Comparison of ENCODE assay signal across 28 cellular contexts in genomic region chr21:44933938-44934260, GRCh38. TPM values are rescaled to one million over a fixed set of nuclear protein-coding genes. Genes with fewer than 3 reads are reported as not detected.
DNase-seq lines count a peak whose midpoint lies in the region; ATAC-seq, FAIRE-seq and TF ChIP-seq lines count a peak whose summit lies in the region.
"Had no signal": no experiment of that assay in that cellular context is flagged by ENCODE, and none has a peak within 500 bp of the region (broad histone marks: within the 10 kb centered on the region; RNA-seq: fewer than 3 reads in every experiment).

No MANE protein-coding gene starts in this region.

- H3K36me3 ChIP-seq in right atrium auricular region (no peaks in the 10 kb centered on the region), Karpas-422 (ENCODE audit: insufficient read depth, low read length) (no peaks in the 10 kb centered on the region), kidney (ENCODE audit: control insufficient read depth in 1 of 2, insufficient read depth in 2 of 2, low read length in 2 of 2) (no peaks in the 10 kb centered on the region), spleen (peaks cover 0 to 15% (median 0%) of the 10 kb centered on the region in 6 donors), WERI-Rb-1 (peaks cover 8% of the 10 kb centered on the region; the same call in 1 of the 2 replicates)

- H3K9ac ChIP-seq in Karpas-422 (ENCODE audit: low read length) = peak overlapping the region; percentile 93
- no peak overlapping the region for H3K9ac ChIP-seq in kidney (ENCODE audit: low read length in 2 of 2)

- H3K27me3 ChIP-seq in right atrium auricular region (peaks cover 9 to 14% of the 10 kb centered on the region in 2 donors), Karpas-422 (ENCODE audit: low read length) (no peaks in the 10 kb centered on the region), spleen (replicated peaks in 1 of 7) (peaks cover 0 to 23% (median 4%) of the 10 kb centered on the region in 7 donors), WERI-Rb-1 (ENCODE audit: insufficient read depth, low read depth, severe bottlenecking) (peaks cover 37% of the 10 kb centered on the region)
- H3K27me3 ChIP-seq: SJSA1 had no signal

- no peak overlapping the region for H3K4me3 ChIP-seq in right atrium auricular region
- H3K4me3 ChIP-seq in Karpas-422 (ENCODE audit: low read length) = no peak overlapping the region
- H3K4me3 ChIP-seq in kidney (ENCODE audit: low read length in 2 of 2) = no peak overlapping the region
- no peak overlapping the region for H3K4me3 ChIP-seq in spleen
- H3K4me3 ChIP-seq in WERI-Rb-1 (ENCODE audit: low read depth, low read length) = no peak overlapping the region
- H3K4me3 ChIP-seq: PC-9, SJSA1 had no signal

- no peaks in the 10 kb centered on the region for H3K79me2 ChIP-seq in Karpas-422 (ENCODE audit: low read length)

- H3K4me1 ChIP-seq in right atrium auricular region = peaks cover 0 to 24% of the 10 kb centered on the region in 2 donors
- H3K4me1 ChIP-seq in Karpas-422 (ENCODE audit: low read length) = peaks cover 70% of the 10 kb centered on the region
- H3K4me1 ChIP-seq in kidney (ENCODE audit: control insufficient read depth in 1 of 2, insufficient read depth in 1 of 2, low read depth in 1 of 2, low read length in 2 of 2) = peaks cover 0 to 11% of the 10 kb centered on the region in 2 donors
- peaks cover 22 to 66% (median 50%) of the 10 kb centered on the region in 6 donors for H3K4me1 ChIP-seq in spleen

- TF ChIP-seq POLR2A in spleen (IDR thresholded peaks at IDR 0.05) = no peak

- H3K27ac ChIP-seq in right atrium auricular region (no peak overlapping the region), Karpas-422 (ENCODE audit: low read length) (peak overlapping the region; percentile 100), kidney (ENCODE audit: low read depth in 2 of 2, low read length in 2 of 2) (no peak overlapping the region), spleen (no peak overlapping the region), WERI-Rb-1 (no peak overlapping the region)
- H3K27ac ChIP-seq: C4-2B, PC-9, SJSA1 had no signal

- FAIRE-seq in kidney (lab: Jason Lieb, UNC) (no peak), HTR-8/SVneo (lab: Jason Lieb, UNC) (no peak)
- FAIRE-seq: GM12891 had no signal

- H4K20me1 ChIP-seq in Karpas-422 (ENCODE audit: insufficient read depth, low read depth, low read length) = no peaks in the 10 kb centered on the region

- DNase-seq in left cardiac atrium (peak; percentile 15), right atrium auricular region (ENCODE audit: low spot score) (no peak), Karpas-422 (no peak), kidney (peak; percentile 56), spleen (peak; percentile 73), NCI-H748 (lab: John Stamatoyannopoulos, UW; ENCODE audit: unreplicated experiment) (no peak), WERI-Rb-1 (no peak), HTR-8/SVneo (ENCODE audit: insufficient read length, low spot score) (no peak)
- DNase-seq: 8988T; CD8-positive, alpha-beta memory T cell; DMS 273 treated with DMSO at 0.1 percent for 48 hours; DMS79; EL; GDM1; KBM-7; MM.1S; NCI-H2029; NCI-H446; NCI-H524 treated with DMSO at 0.1 percent for 48 hours; NCI-H82; NK-92 treated with Interleukin-12 subunit alpha and Interleukin-12 subunit beta, amount 100 ng/mL, for 24 hours; PC-9 had no signal

- no peak for ATAC-seq in left cardiac atrium
- ATAC-seq: HCT116, Right ventricle myocardium inferior had no signal

- no peak overlapping the region for H2AFZ ChIP-seq in Karpas-422 (ENCODE audit: low read length)
- H2AFZ ChIP-seq: PC-9 had no signal

- H3K9me2 ChIP-seq in Karpas-422 (replicated peaks; ENCODE audit: insufficient read depth, low read length) = no peaks in the 10 kb centered on the region

- H3K9me3 ChIP-seq in right atrium auricular region (no peaks in the 10 kb centered on the region), Karpas-422 (ENCODE audit: low read length) (no peaks in the 10 kb centered on the region), kidney (ENCODE audit: control insufficient read depth in 1 of 2, low read length in 2 of 2) (no peaks in the 10 kb centered on the region), spleen (peaks cover 0 to 5% (median 0%) of the 10 kb centered on the region in 8 donors), WERI-Rb-1 (ENCODE audit: severe bottlenecking) (peaks cover 5% of the 10 kb centered on the region)
- H3K9me3 ChIP-seq: SJSA1 had no signal

- TF ChIP-seq CTCF in right atrium auricular region (IDR thresholded peaks at IDR 0.05) (no peak), kidney (IDR thresholded peaks at IDR 0.05; ENCODE audit: borderline replicate concordance, extremely low read depth, insufficient read depth) (no peak), spleen (IDR thresholded peaks at IDR 0.05 in 8 of 11, conservative IDR thresholded peaks at IDR 0.05 in 3 of 11) (no peak), WERI-Rb-1 (IDR thresholded peaks at IDR 0.05; ENCODE audit: low read depth, low read length) (no peak)

- intact Hi-C loops in left cardiac atrium (cut with DNase I) = loop anchor here in 1 of 2 donors (5.0 kb wide), 1 partner anchor 132 kb away; the partner anchor contains the start of gene UBE2G2
- intact Hi-C loops in kidney (cut with DNase I) = no loop called here
- intact Hi-C loops in spleen (cut with DNase I; ENCODE audit: low total_unique reads) = loop anchor here (5.0 kb wide), 1 partner anchor 42 kb away; no protein-coding TSS in a partner anchor

- no peak overlapping the region for H3K4me2 ChIP-seq in Karpas-422 (ENCODE audit: low read depth, low read length, poor library complexity, severe bottlenecking)

- WGBS in spleen, 5 donors = 90 to 93% (median 92%) methylated on average over 4 to 6 of the region's 6 CpGs

RNA-seq across cellular contexts. Expression of gene SLX9, which starts 5.9 kb away (rescaled TPM):
- total RNA-seq in left cardiac atrium (10 to 100 TPM; 26.1 to 28.6 TPM), right atrium auricular region (10 to 100 TPM; 15.9 to 18.8 TPM), kidney (27.1 TPM), spleen (10 to 100 TPM in 6 of 7 donors, 1 to 10 TPM in 1; 6.1 to 30.6 (median 26.4) TPM)
- total RNA-seq in Karpas-422 (2014; rRNA removed; shearing (Covaris generic); ENCODE audit: low replicate concordance) = 12.2 and 48.7 TPM in 2 replicates
- polyA plus RNA-seq in kidney (ENCODE audit: insufficient read depth, low read depth, low replicate concordance) (35.1 TPM), spleen (10 to 100 TPM; 16.4 to 35.4 (median 28.5) TPM)

RNA-seq across cellular contexts. Expression of gene ITGB2, which starts 13.2 kb away (rescaled TPM):
- 10 to 100 TPM; 31.5 to 70.7 TPM for total RNA-seq in left cardiac atrium
- total RNA-seq in right atrium auricular region = 10 to 100 TPM; 16.7 to 63.6 TPM
- 252 and 484 TPM in 2 replicates for total RNA-seq in Karpas-422 (2014; rRNA removed; shearing (Covaris generic); ENCODE audit: low replicate concordance)
- 111 TPM for total RNA-seq in kidney
- 9.5 TPM for polyA plus RNA-seq in kidney (ENCODE audit: insufficient read depth, low read depth, low replicate concordance)
- total RNA-seq in spleen = 100 to 1,000 TPM; 285 to 754 (median 415) TPM
- polyA plus RNA-seq in spleen = 100 to 1,000 TPM in 2 of 3 donors, 10 to 100 TPM in 1; 92.1 to 332 (median 250) TPM
- total RNA-seq: RPMI7951 had no signal

Comparison
In these comparisons a context has a peak if more than half of its experiments do, and no peak if none do; other contexts are left out.
1. DNase-seq: peak in left cardiac atrium (single experiment), kidney (single experiment) and spleen (single experiment); none in right atrium auricular region (single experiment), Karpas-422 (single experiment), NCI-H748 (single experiment), WERI-Rb-1 (single experiment) and HTR-8/SVneo (single experiment).